ENCODE assay signal across 28 cellular contexts in genomic region chr3:179276001-179276400, GRCh38.
"Had no signal": no experiment of that assay in that cellular context is flagged by ENCODE, and none has a peak within 500 bp of the region (broad histone marks: within the 10 kb centered on the region; RNA-seq: fewer than 3 reads in every experiment).

No MANE protein-coding gene starts in this region.

- H3K4me1 Mint-ChIP-seq: endodermal cell; nephron progenitor cell; stimulated activated effector memory CD8-positive, alpha-beta T cell treated with anti-CD3 and anti-CD28 coated beads, Interleukin-12 subunit alpha, Interleukin-12 subunit beta, amount 100 ng/mL, for 72 hours had no signal

- DNase-seq: effector CD8-positive, alpha-beta T cell; endodermal cell; esophagus squamous epithelium; foreskin melanocyte; glutamatergic neuron; heart right ventricle; hippocampal formation; left colon; left ventricle myocardium inferior; lower lobe of right lung; naive thymus-derived CD8-positive, alpha-beta T cell; nephron progenitor cell; occipital lobe; ovary; posterior cingulate gyrus; psoas muscle; right cardiac atrium; sigmoid colon; stimulated activated CD4-positive, alpha-beta T cell treated with anti-CD3 and anti-CD28 coated beads, Interleukin-2, amount 100 ng/mL, for 24 hours; stimulated activated CD4-positive, alpha-beta T cell treated with anti-CD3 and anti-CD28 coated beads, Interleukin-4, amount 100 ng/mL, for 24 hours; stimulated activated naive CD4-positive, alpha-beta T cell treated with Interleukin-2 at 50 U/mL for 16 hours; stomach; thyroid gland; trophoblast cell had no signal

- H3K27me3 Mint-ChIP-seq: dendritic cell treated with granulocyte-macrophage colony-stimulating factor and Interleukin-4, amounts not matched to agents 40 ng/mL and 50 ng/mL, for 4 days had no signal

- H3K4me1 ChIP-seq: esophagus squamous epithelium, left ventricle myocardium inferior, lower lobe of right lung, psoas muscle, sigmoid colon, stomach, thyroid gland, vagina had no signal

- H3K36me3 ChIP-seq: esophagus squamous epithelium, heart right ventricle, left ventricle myocardium inferior, lower lobe of right lung, ovary, sigmoid colon, stomach, thyroid gland, vagina had no signal

- FAIRE-seq: islet of Langerhans had no signal

- H3K9me3 Mint-ChIP-seq: dendritic cell treated with granulocyte-macrophage colony-stimulating factor and Interleukin-4, amounts not matched to agents 40 ng/mL and 50 ng/mL, for 4 days; endodermal cell; naive thymus-derived CD8-positive, alpha-beta T cell; nephron progenitor cell; stimulated activated effector memory CD8-positive, alpha-beta T cell treated with anti-CD3 and anti-CD28 coated beads, Interleukin-12 subunit alpha, Interleukin-12 subunit beta, amount 100 ng/mL, for 72 hours had no signal

- H3K36me3 Mint-ChIP-seq: naive thymus-derived CD8-positive, alpha-beta T cell; stimulated activated effector memory CD8-positive, alpha-beta T cell treated with anti-CD3 and anti-CD28 coated beads, Interleukin-12 subunit alpha, Interleukin-12 subunit beta, amount 100 ng/mL, for 72 hours had no signal

- H3K27me3 ChIP-seq: ovary, sigmoid colon, thyroid gland, vagina had no signal

- H3K4me3 ChIP-seq: esophagus squamous epithelium, heart right ventricle, left ventricle myocardium inferior, lower lobe of right lung, ovary, psoas muscle, sigmoid colon, stomach, thyroid gland, vagina had no signal

- H3K27ac ChIP-seq: esophagus squamous epithelium, heart right ventricle, left ventricle myocardium inferior, lower lobe of right lung, ovary, psoas muscle, sigmoid colon, stomach, thyroid gland, vagina had no signal

- H3K9me3 ChIP-seq: esophagus squamous epithelium, heart right ventricle, left ventricle myocardium inferior, lower lobe of right lung, ovary, psoas muscle, sigmoid colon, stomach, thyroid gland, vagina had no signal

- H3K4me3 Mint-ChIP-seq: dendritic cell treated with granulocyte-macrophage colony-stimulating factor and Interleukin-4, amounts not matched to agents 40 ng/mL and 50 ng/mL, for 4 days; endodermal cell; naive thymus-derived CD8-positive, alpha-beta T cell; nephron progenitor cell; stimulated activated effector memory CD8-positive, alpha-beta T cell treated with anti-CD3 and anti-CD28 coated beads, Interleukin-12 subunit alpha, Interleukin-12 subunit beta, amount 100 ng/mL, for 72 hours had no signal

- H3K27ac Mint-ChIP-seq: dendritic cell treated with granulocyte-macrophage colony-stimulating factor and Interleukin-4, amounts not matched to agents 40 ng/mL and 50 ng/mL, for 4 days; endodermal cell; nephron progenitor cell; stimulated activated effector memory CD8-positive, alpha-beta T cell treated with anti-CD3 and anti-CD28 coated beads, Interleukin-12 subunit alpha, Interleukin-12 subunit beta, amount 100 ng/mL, for 72 hours had no signal

- ATAC-seq: heart right ventricle; left colon; lower lobe of right lung; naive thymus-derived CD8-positive, alpha-beta T cell; psoas muscle; right cardiac atrium; stimulated activated effector memory CD8-positive, alpha-beta T cell treated with anti-CD3 and anti-CD28 coated beads, Interleukin-12 subunit alpha, Interleukin-12 subunit beta, amount 100 ng/mL, for 72 hours had no signal
